ENCODE assay signal across 12 cellular contexts in genomic region chr13:99296270-99296865, GRCh38. TPM values are rescaled to one million over a fixed set of nuclear protein-coding genes. Genes with fewer than 3 reads are reported as not detected.
DNase-seq lines count a peak whose midpoint lies in the region; ATAC-seq, FAIRE-seq and TF ChIP-seq lines count a peak whose summit lies in the region.
"Had no signal": no experiment of that assay in that cellular context is flagged by ENCODE, and none has a peak within 500 bp of the region (broad histone marks: within the 10 kb centered on the region; RNA-seq: fewer than 3 reads in every experiment).

No MANE protein-coding gene starts in this region.

- POLR2A ChIA-PET in IMR-90 (lab: Charles Lee; ENCODE audit: unreplicated experiment), result no interaction called here

- no peak for TF ChIP-seq RAD21 in IMR-90 (IDR thresholded peaks at IDR 0.05; ENCODE audit: low read length)

- no peak overlapping the region for H2BK120ac ChIP-seq in IMR-90 (ENCODE audit: low read depth, low read length)

- H2AK9ac ChIP-seq in IMR-90 (replicated peaks; ENCODE audit: low read depth, low read length, poor library complexity), result no peak overlapping the region

- H3K14ac ChIP-seq in IMR-90 (replicated peaks; ENCODE audit: low read depth, low read length), result no peak overlapping the region

- no peak overlapping the region for H3K4me2 ChIP-seq in IMR-90 (ENCODE audit: low read depth, low read length)

- dilution Hi-C loops in IMR-90 (cut with HindIII; ENCODE audit: low sequenced_read_pairs, unreplicated experiment), result no loop called here

- peaks cover 0 to 5% (median 3%) of the 10 kb centered on the region in 3 donors for H3K27me3 Mint-ChIP-seq in immature natural killer cell (ENCODE audit: low read depth in 3 of 3)

- H3K9ac ChIP-seq in IMR-90 (ENCODE audit: low read depth, low read length), result no peak overlapping the region

- H3K27ac Mint-ChIP-seq in immature natural killer cell, result peak overlapping the region; percentile 65 to 89 (median 82)

- no peak overlapping the region for H2BK20ac ChIP-seq in IMR-90 (ENCODE audit: low read depth, low read length)

- 0 out of 2 replicates have a peak overlapping the region, but pooled peaks have one; percentile 21 for H3K56ac ChIP-seq in IMR-90 (ENCODE audit: extremely low read depth, insufficient read depth, low read length)

- H2BK5ac ChIP-seq in IMR-90 (ENCODE audit: low read depth, low read length, poor library complexity, severe bottlenecking), result no peak overlapping the region

- H3K9me1 ChIP-seq in IMR-90 (ENCODE audit: insufficient read depth, low read length), result peaks cover 6% of the 10 kb centered on the region; the same call in 1 of the 2 replicates

- no peak for DNase-seq in GM18507 (ENCODE audit: extremely low spot score, insufficient read length, low read depth)
- peak; percentile 24 for DNase-seq in IMR-90
- peak in 2 of 3 donors; percentile 30 to 32 for DNase-seq in immature natural killer cell
- no peak for DNase-seq in MG63
- no peak for DNase-seq in stimulated activated naive CD4-positive, alpha-beta T cell treated with Interleukin-2 at 50 U/mL for 16 hours (lab: John Stamatoyannopoulos, UW)
- DNase-seq in NCI-H2029 treated with DMSO at 0.1 percent for 48 hours (lab: John Stamatoyannopoulos, UW), result no peak
- DNase-seq in psoas muscle, result no peak
- DNase-seq: NCI-H2029, right cardiac atrium had no signal

- no peak overlapping the region for H4K5ac ChIP-seq in IMR-90 (ENCODE audit: low read depth, low read length)

- no peak overlapping the region for H2BK15ac ChIP-seq in IMR-90 (ENCODE audit: low read depth, low read length)

- H3K27me3 ChIP-seq in IMR-90 (ENCODE audit: control insufficient read depth, insufficient read depth, low read length) (no peaks in the 10 kb centered on the region), MG63 (no peaks in the 10 kb centered on the region), psoas muscle (ENCODE audit: insufficient read depth in 3 of 3, low read length in 2 of 3) (no peaks in the 10 kb centered on the region)

- H3K4ac ChIP-seq in IMR-90 (ENCODE audit: low read depth, low read length), result no peak overlapping the region

- no peak overlapping the region for H2AFZ ChIP-seq in IMR-90 (replicated peaks; ENCODE audit: low read length, poor library complexity)

- H3K18ac ChIP-seq in IMR-90 (ENCODE audit: low read depth, low read length), result no peak overlapping the region

- H3K4me3 ChIP-seq in IMR-90 (ENCODE audit: insufficient read depth, low read depth, low read length) (no peak overlapping the region), MG63 (no peak overlapping the region), psoas muscle (no peak overlapping the region)

- no peaks in the 10 kb centered on the region for H3K9me3 Mint-ChIP-seq in immature natural killer cell

- H3K36me3 Mint-ChIP-seq in immature natural killer cell, result peaks cover 6 to 21% (median 13%) of the 10 kb centered on the region in 3 donors

- H4K91ac ChIP-seq in IMR-90 (ENCODE audit: insufficient read depth, low read depth, low read length), result no peak overlapping the region

- peak overlapping the region; percentile 37; the same call in 1 of the 2 replicates for H3K23ac ChIP-seq in IMR-90 (ENCODE audit: low read depth, low read length)

- no peaks in the 10 kb centered on the region for H3K9me3 ChIP-seq in IMR-90 (ENCODE audit: control insufficient read depth, insufficient read depth, low read length)
- no peaks in the 10 kb centered on the region for H3K9me3 ChIP-seq in MG63
- no peaks in the 10 kb centered on the region for H3K9me3 ChIP-seq in psoas muscle

- in situ Hi-C loops in IMR-90 (cut with MboI; ENCODE audit: low sequenced_read_pairs), result no loop called here

- no CpG with 5 or more reads among the region's 4 CpGs for WGBS in IMR-90 (ENCODE audit: extremely low coverage in 2 of 2, insufficient read length in 1 of 2), 2 experiments
- 83 to 85% (median 83%) methylated on average over 4 of the region's 4 CpGs for WGBS in psoas muscle, 3 donors

- H3K4me3 Mint-ChIP-seq in immature natural killer cell, result peak overlapping the region; percentile 57 to 82 (median 79)

- CTCF ChIA-PET in IMR-90 (lab: Yijun Ruan, JAX), result interaction anchor here (0.6 kb wide), 1 partner anchor 135 kb away, joined by 4 read pairs; no protein-coding TSS in a partner anchor

- TF ChIP-seq CTCF in IMR-90 (conservative IDR thresholded peaks at IDR 0.05; ENCODE audit: low read depth, low read length) (no peak), psoas muscle (IDR thresholded peaks at IDR 0.05) (no peak)

- intact Hi-C loops in IMR-90 (cut with micrococcal nuclease) (no loop called here), psoas muscle (cut with DNase I) (no loop called here)

- H3K36me3 ChIP-seq in IMR-90 (ENCODE audit: control insufficient read depth, insufficient read depth, low read length) (no peaks in the 10 kb centered on the region), MG63 (no peaks in the 10 kb centered on the region), psoas muscle (ENCODE audit: insufficient read depth in 1 of 2, low read depth in 1 of 2) (no peaks in the 10 kb centered on the region)

- H4K8ac ChIP-seq in IMR-90 (ENCODE audit: low read depth in 2 of 2, low read length in 2 of 2), result no peak overlapping the region

- H3K27ac ChIP-seq in IMR-90 (ENCODE audit: insufficient read depth, low read length) (no peak overlapping the region), psoas muscle (no peak overlapping the region)
- H3K27ac ChIP-seq: VCaP had no signal

- H3K4me1 ChIP-seq in IMR-90 (ENCODE audit: control insufficient read depth, insufficient read depth, low read length) (no peaks in the 10 kb centered on the region), psoas muscle (no peaks in the 10 kb centered on the region)

- H3K4me1 Mint-ChIP-seq in immature natural killer cell, result peaks cover 52 to 82% of the 10 kb centered on the region in 2 donors

- FAIRE-seq in GM18507 (lab: Jason Lieb, UNC), result peak; percentile 89

- no peak overlapping the region for H2AK5ac ChIP-seq in IMR-90 (ENCODE audit: low read depth, low read length)

- no TSS peak for BruUV-seq in IMR-90 (replicated peaks; lab: Mats Ljungman, UMichigan)

- H4K20me1 ChIP-seq in IMR-90 (ENCODE audit: insufficient read depth, low read length), result peaks cover 3% of the 10 kb centered on the region; the same call in 1 of the 2 replicates

- ATAC-seq in GM21619 (IDR thresholded peaks at IDR 0.05; ENCODE audit: unreplicated experiment) (peak; percentile 57), IMR-90 (ENCODE audit: low read depth) (no peak), psoas muscle (no peak)
- ATAC-seq: right cardiac atrium had no signal

- no peak for TF ChIP-seq POLR2A in IMR-90 (IDR thresholded peaks at IDR 0.05; ENCODE audit: low read depth, low read length)

- peaks cover 0 to 2% of the 10 kb centered on the region in 2 experiments; a peak in 2 of 4 replicates for H3K79me1 ChIP-seq in IMR-90 (ENCODE audit: low read depth in 1 of 2, low read length in 2 of 2)

TF ChIP-seq in IMR-90, 13 proteins besides CTCF, POLR2A, EP300 and RAD21 (continues in another document):
- no peak for TF ChIP-seq USF2 (IDR thresholded peaks at IDR 0.05; ENCODE audit: low read depth, low read length)
- TF ChIP-seq CEBPB (IDR thresholded peaks at IDR 0.05; ENCODE audit: low read depth, low read length), result no peak
- no peak for TF ChIP-seq MAZ (IDR thresholded peaks at IDR 0.05; ENCODE audit: borderline replicate concordance, low read depth, low read length)
- TF ChIP-seq MXI1 (IDR thresholded peaks at IDR 0.05; ENCODE audit: borderline replicate concordance, low read depth, low read length), result no peak
- no peak for TF ChIP-seq NFE2L2 (IDR thresholded peaks at IDR 0.05; ENCODE audit: low read depth, low read length)
- TF ChIP-seq BHLHE40 (IDR thresholded peaks at IDR 0.05; ENCODE audit: low read depth, low read length), result no peak
- no peak for TF ChIP-seq FOS (IDR thresholded peaks at IDR 0.05; ENCODE audit: low read depth, low read length)
- TF ChIP-seq RFX5 (IDR thresholded peaks at IDR 0.05; ENCODE audit: low read depth, low read length), result no peak
- TF ChIP-seq RCOR1 (IDR thresholded peaks at IDR 0.05; ENCODE audit: insufficient replicate concordance, low read length), result no peak
- TF ChIP-seq MAFK (IDR thresholded peaks at IDR 0.05; ENCODE audit: low read depth, low read length), result no peak
- TF ChIP-seq, protein P1, sequence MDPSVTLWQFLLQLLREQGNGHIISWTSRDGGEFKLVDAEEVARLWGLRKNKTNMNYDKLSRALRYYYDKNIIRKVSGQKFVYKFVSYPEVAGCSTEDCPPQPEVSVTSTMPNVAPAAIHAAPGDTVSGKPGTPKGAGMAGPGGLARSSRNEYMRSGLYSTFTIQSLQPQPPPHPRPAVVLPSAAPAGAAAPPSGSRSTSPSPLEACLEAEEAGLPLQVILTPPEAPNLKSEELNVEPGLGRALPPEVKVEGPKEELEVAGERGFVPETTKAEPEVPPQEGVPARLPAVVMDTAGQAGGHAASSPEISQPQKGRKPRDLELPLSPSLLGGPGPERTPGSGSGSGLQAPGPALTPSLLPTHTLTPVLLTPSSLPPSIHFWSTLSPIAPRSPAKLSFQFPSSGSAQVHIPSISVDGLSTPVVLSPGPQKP (IDR thresholded peaks at IDR 0.05; ENCODE audit: borderline replicate concordance, low read depth, low read length), result no peak

RNA-seq across cellular contexts. Expression of gene GPR183, which starts 10.8 kb away (rescaled TPM):
- total RNA-seq in IMR-90 (2012; rRNA removed) (0.18 and 0.28 TPM in 2 replicates), psoas muscle (1 to 10 TPM in 2 of 4 donors, under 1 TPM in 2; 0.80 to 1.4 (median 1.00) TPM)
- polyA plus RNA-seq in IMR-90 (2012; rRNA removed) (0.31 and 0.44 TPM in 2 replicates), immature natural killer cell (100 to 1,000 TPM in 1 of 3 donors, 10 to 100 TPM in 2; 63.2 to 154 (median 87.1) TPM), psoas muscle (under 1 TPM; 0.67 to 0.69 (median 0.69) TPM)
- 0.03 and 0.04 TPM in 2 replicates for polyA plus RNA-seq in IMR-90 (2012; cell fraction: cytosol; rRNA removed)
- polyA plus RNA-seq in IMR-90 (2012; cell fraction: nucleus; rRNA removed; ENCODE audit: low replicate concordance), result 0.04 and 0.10 TPM in 2 replicates
- total RNA-seq in MG63 (2014; rRNA removed; shearing (Covaris generic); ENCODE audit: low replicate concordance), result not detected in 2 replicates

RNA-seq across cellular contexts. Expression of gene GPR18, which starts 38.2 kb away (rescaled TPM):
- total RNA-seq in IMR-90 (2012; rRNA removed) (not detected in 2 replicates), psoas muscle (under 1 TPM in 1 of 4 donors, not detected in 3; 0.27 TPM)
- polyA plus RNA-seq in IMR-90 (2012; rRNA removed) (not detected in 2 replicates), immature natural killer cell (10 to 100 TPM; 10.1 to 30.0 (median 21.1) TPM), psoas muscle (under 1 TPM in 1 of 3 donors, not detected in 2; 0.01 TPM)
- polyA plus RNA-seq in IMR-90 (2012; cell fraction: cytosol; rRNA removed), result not detected in 2 replicates
- not detected in 2 replicates for polyA plus RNA-seq in IMR-90 (2012; cell fraction: nucleus; rRNA removed; ENCODE audit: low replicate concordance)
- not detected in 2 replicates for total RNA-seq in MG63 (2014; rRNA removed; shearing (Covaris generic); ENCODE audit: low replicate concordance)
- total RNA-seq: cerebellum had no signal
- polyA plus RNA-seq: right cardiac atrium had no signal

Comparison
In these comparisons a context has a peak if more than half of its experiments do, and no peak if none do; other contexts are left out.
1. DNase-seq: peak in IMR-90 (single experiment) and immature natural killer cell (2 of 3); none in GM18507 (single experiment), MG63 (single experiment), stimulated activated naive CD4-positive, alpha-beta T cell treated with Interleukin-2 at 50 U/mL for 16 hours (single experiment), NCI-H2029 treated with DMSO at 0.1 percent for 48 hours (single experiment) and psoas muscle (0 of 2).